ENCODE assay signal across 17 cellular contexts in the genomic region with DNA sequence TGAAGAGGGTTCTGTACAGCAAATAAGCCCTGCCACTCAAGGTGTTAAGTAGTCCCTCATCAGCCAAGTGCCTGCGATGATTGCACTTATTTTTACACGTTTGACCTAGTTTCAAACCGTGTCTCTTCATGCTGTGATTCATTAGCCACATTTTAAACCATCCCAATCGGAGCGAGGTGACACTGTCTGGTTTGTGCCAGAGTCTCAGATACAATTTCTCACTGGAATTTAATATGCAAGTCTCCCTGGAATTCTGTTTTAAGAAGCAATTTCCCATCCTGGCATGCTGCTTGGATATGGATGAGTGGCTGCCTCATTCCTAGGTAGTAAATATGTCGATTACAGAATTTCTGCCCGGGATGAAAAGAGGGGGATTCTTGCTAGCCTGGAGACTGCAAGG. TPM values are rescaled to one million over a fixed set of nuclear protein-coding genes. Genes with fewer than 3 reads are reported as not detected.
DNase-seq lines count a peak whose midpoint lies in the region; ATAC-seq and TF ChIP-seq lines count a peak whose summit lies in the region.
"Had no signal": no experiment of that assay in that cellular context is flagged by ENCODE, and none has a peak within 500 bp of the region (broad histone marks: within the 10 kb centered on the region; RNA-seq: fewer than 3 reads in every experiment).

No MANE protein-coding gene starts in this region.

- H3K4me3 ChIP-seq in GM23338 (no peak overlapping the region), WI38 (ENCODE audit: low read depth, low read length) (peak overlapping the region; percentile 71), fibroblast of the aortic adventitia (ENCODE audit: low read depth, low read length) (peak overlapping the region; percentile 79), retinal pigment epithelial cell (ENCODE audit: low read length) (peak overlapping the region; percentile 52)
- H3K4me3 ChIP-seq: esophagus squamous epithelium, K562, skin epidermis, tibial artery had no signal

- H3K27ac ChIP-seq in GM23338 (ENCODE audit: low read depth): no peak overlapping the region
- H3K27ac ChIP-seq: esophagus squamous epithelium, skin epidermis, tibial artery had no signal

- no peaks in the 10 kb centered on the region for H3K36me3 Mint-ChIP-seq in GM23338 (ENCODE audit: low read depth)

- DNase-seq in GM23338 (ENCODE audit: low spot score): no peak
- peak; percentile 22 for DNase-seq in fibroblast of the aortic adventitia (ENCODE audit: low read depth)
- DNase-seq in retinal pigment epithelial cell (ENCODE audit: low read depth): no peak
- no peak for DNase-seq in KG1 (lab: John Stamatoyannopoulos, UW)
- no peak for DNase-seq in activated naive CD4-positive, alpha-beta T cell treated with Interleukin-2 at 50 U/mL for 16 hours
- DNase-seq in NCI-H1930 (lab: John Stamatoyannopoulos, UW): no peak
- no peak for DNase-seq in stimulated activated CD4-positive, alpha-beta T cell treated with anti-CD3 and anti-CD28 coated beads, Interleukin-12 subunit alpha, Interleukin-12 subunit beta, amount 100 ng/mL, for 4 hours
- DNase-seq: activated CD4-positive, alpha-beta memory T cell treated with anti-CD3 and anti-CD28 coated beads for 36 hours; activated effector memory CD4-positive, alpha-beta T cell treated with anti-CD3 and anti-CD28 coated beads, Interleukin-2, amount 50 U/mL, for 16 hours; esophagus squamous epithelium; immature natural killer cell; naive thymus-derived CD4-positive, alpha-beta T cell; tibial artery had no signal

- peak overlapping the region; percentile 74 for H3K4me2 ChIP-seq in GM23338

- no peaks in the 10 kb centered on the region for H3K9me2 ChIP-seq in GM23338 (ENCODE audit: insufficient read depth)

- H2AFZ ChIP-seq in GM23338: no peak overlapping the region

- H3K4me1 ChIP-seq in GM23338 (ENCODE audit: insufficient read depth): peaks cover 39% of the 10 kb centered on the region

- no peaks in the 10 kb centered on the region for H3K79me2 ChIP-seq in GM23338 (replicated peaks; ENCODE audit: insufficient read depth)

- peaks cover 14% of the 10 kb centered on the region for H3K27me3 Mint-ChIP-seq in GM23338 (ENCODE audit: insufficient read depth, low read depth, poor library complexity)
- H3K27me3 Mint-ChIP-seq: activated CD4-positive, alpha-beta memory T cell treated with anti-CD3 and anti-CD28 coated beads for 36 hours; naive thymus-derived CD4-positive, alpha-beta T cell had no signal

- H3K9me3 Mint-ChIP-seq in GM23338: no peaks in the 10 kb centered on the region
- H3K9me3 Mint-ChIP-seq: activated CD4-positive, alpha-beta memory T cell treated with anti-CD3 and anti-CD28 coated beads for 36 hours; immature natural killer cell; T-helper 1 cell treated with Interleukin-12 subunit alpha and Interleukin-12 subunit beta and Interleukin-4 antibody, amounts not matched to agents 30 μg/mL and 1 μg/mL, for 36 hours had no signal

- no peaks in the 10 kb centered on the region for H4K20me1 ChIP-seq in GM23338 (replicated peaks; ENCODE audit: insufficient read depth)

- peaks cover 20% of the 10 kb centered on the region for H3K27me3 ChIP-seq in GM23338 (ENCODE audit: insufficient read depth)

- H3K4me1 Mint-ChIP-seq in GM23338: peaks cover 53% of the 10 kb centered on the region

- no peaks in the 10 kb centered on the region for H3K36me3 ChIP-seq in GM23338 (ENCODE audit: insufficient read depth)
- H3K36me3 ChIP-seq: esophagus squamous epithelium, tibial artery had no signal

- H3K4me3 Mint-ChIP-seq in GM23338: no peak overlapping the region
- H3K4me3 Mint-ChIP-seq: activated CD4-positive, alpha-beta memory T cell treated with anti-CD3 and anti-CD28 coated beads for 36 hours; immature natural killer cell; naive thymus-derived CD4-positive, alpha-beta T cell; T-helper 1 cell treated with Interleukin-12 subunit alpha and Interleukin-12 subunit beta and Interleukin-4 antibody, amounts not matched to agents 30 μg/mL and 1 μg/mL, for 36 hours had no signal

- no peak overlapping the region for H3K27ac Mint-ChIP-seq in GM23338
- H3K27ac Mint-ChIP-seq: activated CD4-positive, alpha-beta memory T cell treated with anti-CD3 and anti-CD28 coated beads for 36 hours; T-helper 1 cell treated with Interleukin-12 subunit alpha and Interleukin-12 subunit beta and Interleukin-4 antibody, amounts not matched to agents 30 μg/mL and 1 μg/mL, for 36 hours had no signal

- no peak for ATAC-seq in GM23338
- ATAC-seq: K562; naive thymus-derived CD4-positive, alpha-beta T cell had no signal

- no peak for TF ChIP-seq CTCF in GM23338 (conservative IDR thresholded peaks at IDR 0.05; ENCODE audit: low read depth in 2 of 2)
- TF ChIP-seq CTCF in WI38 (IDR thresholded peaks at IDR 0.05; ENCODE audit: low read depth, low read length): no peak
- no peak for TF ChIP-seq CTCF in fibroblast of the aortic adventitia (IDR thresholded peaks at IDR 0.05; ENCODE audit: insufficient read depth, low read length)
- no peak for TF ChIP-seq CTCF in retinal pigment epithelial cell (conservative IDR thresholded peaks at IDR 0.05; ENCODE audit: low read depth, low read length)

- no peaks in the 10 kb centered on the region for H3F3A ChIP-seq in GM23338 (replicated peaks; ENCODE audit: low read depth)

TF ChIP-seq in GM23338, 12 proteins besides CTCF, POLR2A, EP300 and RAD21 (continues in another document):
- TF ChIP-seq ETS1 (IDR thresholded peaks at IDR 0.05) (no peak), ZNF462 (CRISPR knock-in tag; IDR thresholded peaks at IDR 0.05) (no peak), NANOG (IDR thresholded peaks at IDR 0.05; ENCODE audit: borderline replicate concordance) (no peak)

RNA-seq across cellular contexts. Expression of gene INSYN2B, which starts 1.6 kb away (rescaled TPM):
- total RNA-seq in GM23338 (2014; rRNA removed; shearing (Covaris generic)): 4.4 TPM in 1 of 2 replicates, not detected in the other
- not detected in 2 replicates for polyA plus RNA-seq in GM23338 (2016; fragmentation: Nextera tagmentation; extraction: Ambion mirVana)
- total RNA-seq in fibroblast of the aortic adventitia (ENCODE audit: low replicate concordance): 7.8 and 19.7 TPM in 2 replicates
- total RNA-seq: activated CD4-positive, alpha-beta memory T cell treated with anti-CD3 and anti-CD28 coated beads for 36 hours; K562; naive thymus-derived CD4-positive, alpha-beta T cell had no signal
- polyA plus RNA-seq: K562 had no signal
